8 cellular contexts compared by ENCODE assay signal in the genomic region with DNA sequence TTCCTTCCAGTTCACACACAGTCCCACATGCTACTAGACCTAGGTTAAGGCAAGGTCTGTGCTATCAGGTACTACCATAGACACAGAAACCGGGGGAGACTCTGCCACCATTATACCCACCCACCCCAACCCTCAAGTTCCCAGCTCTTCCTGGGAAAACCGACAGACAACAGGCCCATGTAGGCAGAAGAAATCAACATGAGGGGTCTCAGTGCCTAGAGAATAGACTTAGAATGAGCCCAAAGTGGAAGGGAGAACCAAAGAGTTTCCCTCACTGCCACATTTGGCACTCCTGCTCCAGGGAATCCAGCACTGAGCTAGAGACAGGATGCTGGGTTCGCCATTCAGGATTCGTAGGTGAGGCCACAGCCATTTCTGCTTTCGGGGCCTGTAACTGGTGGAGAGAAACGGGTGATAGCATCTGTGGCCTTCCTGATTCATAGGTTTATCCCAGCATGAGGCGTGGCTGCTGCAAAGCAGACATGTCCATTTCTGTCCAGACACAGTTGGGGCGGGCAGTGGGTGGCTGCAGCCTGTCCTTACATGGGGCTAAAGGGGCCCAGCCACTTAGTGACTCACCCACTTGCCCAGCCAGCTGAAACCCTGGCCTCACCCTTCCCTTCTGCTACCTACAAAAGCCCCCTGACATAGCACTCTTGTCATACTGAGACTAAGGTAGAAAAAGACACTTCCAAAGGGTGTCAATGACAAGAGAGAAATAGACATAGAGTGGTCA.
A peak's percentile ranks its signal among the peaks of the same experiment; 100 is the strongest.
DNase-seq lines count a peak whose midpoint lies in the region; ATAC-seq, FAIRE-seq and TF ChIP-seq lines count a peak whose summit lies in the region.

No MANE protein-coding gene starts in this region.

- intact Hi-C loops in K562 (cut with micrococcal nuclease) (loop anchor here (5.0 kb wide), 1 partner anchor 42 kb away; no protein-coding TSS in a partner anchor), natural killer cell (cut with micrococcal nuclease) (no loop called here)

- H3K4me1 ChIP-seq in K562 (replicated peaks in 1 of 2; ENCODE audit: control insufficient read depth in 2 of 2, insufficient read depth in 2 of 2, low read length in 2 of 2) = peaks cover 54 to 67% of the 10 kb centered on the region in 2 experiments

- H3K4me3 Mint-ChIP-seq in natural killer cell = no peak overlapping the region

- CTCF ChIA-PET in K562 (lab: Yijun Ruan, JAX; ENCODE audit: low intra/inter-chr PET ratio) = no interaction called here

- H3K4me1 Mint-ChIP-seq in natural killer cell = peaks cover 65 to 90% of the 10 kb centered on the region in 2 donors

- in situ Hi-C loops in K562 (cut with MboI) = no loop called here

- H4K20me1 ChIP-seq in K562 (replicated peaks; ENCODE audit: control insufficient read depth, insufficient read depth, low read length) = no peaks in the 10 kb centered on the region

- peak overlapping the region; percentile 95 for H2AFZ ChIP-seq in K562 (ENCODE audit: low read depth, low read length)

- TF ChIP-seq CTCF in K562 (IDR thresholded peaks at IDR 0.05 in 2 of 3, conservative IDR thresholded peaks at IDR 0.05 in 1 of 3; ENCODE audit: insufficient read depth in 2 of 3, low read depth in 1 of 3, low read length in 3 of 3) (no peak), natural killer cell (IDR thresholded peaks at IDR 0.05) (no peak)

- H3K27me3 Mint-ChIP-seq in natural killer cell (ENCODE audit: low read depth in 2 of 2) = peaks cover 4 to 5% of the 10 kb centered on the region in 2 donors

- H3K27ac ChIP-seq in K562 (ENCODE audit: extremely low read depth, low read depth, low read length) = peak overlapping the region; percentile 70

- POLR2A ChIA-PET in K562 (lab: Yijun Ruan, JAX) = interaction anchor here (1.7 kb wide), 1 partner anchor 69 kb away, joined by 4 read pairs; no protein-coding TSS in a partner anchor

- DNase-seq in activated CD8-positive, alpha-beta memory T cell treated with anti-CD3 and anti-CD28 coated beads, Interleukin-2, amount 50 U/mL, for 48 hours = peak; percentile 72
- no peak for DNase-seq in activated CD8-positive, alpha-beta memory T cell treated with anti-CD3 and anti-CD28 coated beads for 24 hours
- peak; percentile 42 to 82 (median 56) for DNase-seq in K562 (ENCODE audit: extremely low read depth in 1 of 4, low spot score in 3 of 4)
- no peak for DNase-seq in natural killer cell
- DNase-seq in iPS-NIHi11 (ENCODE audit: low spot score) = no peak
- no peak for DNase-seq in GM19240 (ENCODE audit: insufficient read length, low spot score)

- H3K36me3 Mint-ChIP-seq in natural killer cell = no peaks in the 10 kb centered on the region

- no peak for TF ChIP-seq EP300 in K562 (IDR thresholded peaks at IDR 0.05; ENCODE audit: low read length)

- no peaks in the 10 kb centered on the region for H3K9me3 ChIP-seq in K562 (replicated peaks; ENCODE audit: control insufficient read depth, insufficient read depth, low read depth, low read length)

- H3K9me1 ChIP-seq in K562 (ENCODE audit: control insufficient read depth, insufficient read depth, low read length) = no peaks in the 10 kb centered on the region

- WGBS in K562 (ENCODE audit: insufficient coverage, low coverage, missing lambda C conversion rate) = 13% methylated on average over 7 of the region's 8 CpGs

- H3K27ac Mint-ChIP-seq in natural killer cell = peak overlapping the region; percentile 96 to 98

- no TSS peak for BruUV-seq in K562 (replicated peaks; lab: Mats Ljungman, UMichigan)

- TF ChIP-seq RAD21 in K562 (CRISPR knock-in tag; conservative IDR thresholded peaks at IDR 0.05 in 1 of 2, IDR thresholded peaks at IDR 0.05 in 1 of 2) = no peak

- H3K4me3 ChIP-seq in K562 = no peak overlapping the region

- H3K9me3 Mint-ChIP-seq in natural killer cell = no peaks in the 10 kb centered on the region

- ATAC-seq in HG03460 (IDR thresholded peaks at IDR 0.05; ENCODE audit: unreplicated experiment) (peak; percentile 28), K562 (peak; percentile 52), natural killer cell (no peak), GM18868 (IDR thresholded peaks at IDR 0.05; ENCODE audit: unreplicated experiment) (no peak)

- H3K9ac ChIP-seq in K562 (ENCODE audit: insufficient read depth in 1 of 2, low read depth in 2 of 2, low read length in 2 of 2) = peak overlapping the region; percentile 49 to 84; a peak in 3 of 4 replicates

- peak; percentile 91 for FAIRE-seq in K562 (lab: Jason Lieb, UNC)

- peak overlapping the region; percentile 10 for H3K4me2 ChIP-seq in K562 (ENCODE audit: insufficient read depth, low read length)

- H3K79me2 ChIP-seq in K562 (ENCODE audit: control insufficient read depth, insufficient read depth, low read length) = no peaks in the 10 kb centered on the region

- peak; percentile 56 for TF ChIP-seq POLR2A in K562 (conservative IDR thresholded peaks at IDR 0.05)

- no peaks in the 10 kb centered on the region for H3K27me3 ChIP-seq in K562 (ENCODE audit: control insufficient read depth in 2 of 2, insufficient read depth in 2 of 2, low read length in 2 of 2)

- H3K36me3 ChIP-seq in K562 (ENCODE audit: control insufficient read depth, insufficient read depth, low read length) = no peaks in the 10 kb centered on the region

TF ChIP-seq in K562, 482 proteins besides CTCF, POLR2A, EP300 and RAD21 (continues in another document):
- TF ChIP-seq POLR2G (IDR thresholded peaks at IDR 0.05; ENCODE audit: low read depth, low read length) (peak; percentile 54; the same call in 1 of the 2 replicates), ZNF239 (CRISPR knock-in tag; IDR thresholded peaks at IDR 0.05) (no peak), ZNF12 (CRISPR knock-in tag; IDR thresholded peaks at IDR 0.05) (no peak), SMAD4 (CRISPR knock-in tag; conservative IDR thresholded peaks at IDR 0.05) (peak; percentile 75), FOSL1 (tag; conservative IDR thresholded peaks at IDR 0.05) (peak; percentile 92), CREM (IDR thresholded peaks at IDR 0.05; ENCODE audit: low read depth) (0 out of 2 replicates have a peak, but pooled peaks have one; percentile 32), ZNF507 (tag; conservative IDR thresholded peaks at IDR 0.05) (no peak), ZNF197 (CRISPR knock-in tag; IDR thresholded peaks at IDR 0.05; ENCODE audit: low read depth) (peak; percentile 72; the same call in 1 of the 2 replicates), CBFB (CRISPR knock-in tag; IDR thresholded peaks at IDR 0.05) (no peak), NR2C2 (CRISPR knock-in tag; IDR thresholded peaks at IDR 0.05) (no peak), NR2C2 (tag; IDR thresholded peaks at IDR 0.05) (peak; percentile 34; the same call in 1 of the 2 replicates), BRD9 (IDR thresholded peaks at IDR 0.05; ENCODE audit: low read depth, partially characterized antibody) (peak; percentile 36)
- TF ChIP-seq, protein P1, sequence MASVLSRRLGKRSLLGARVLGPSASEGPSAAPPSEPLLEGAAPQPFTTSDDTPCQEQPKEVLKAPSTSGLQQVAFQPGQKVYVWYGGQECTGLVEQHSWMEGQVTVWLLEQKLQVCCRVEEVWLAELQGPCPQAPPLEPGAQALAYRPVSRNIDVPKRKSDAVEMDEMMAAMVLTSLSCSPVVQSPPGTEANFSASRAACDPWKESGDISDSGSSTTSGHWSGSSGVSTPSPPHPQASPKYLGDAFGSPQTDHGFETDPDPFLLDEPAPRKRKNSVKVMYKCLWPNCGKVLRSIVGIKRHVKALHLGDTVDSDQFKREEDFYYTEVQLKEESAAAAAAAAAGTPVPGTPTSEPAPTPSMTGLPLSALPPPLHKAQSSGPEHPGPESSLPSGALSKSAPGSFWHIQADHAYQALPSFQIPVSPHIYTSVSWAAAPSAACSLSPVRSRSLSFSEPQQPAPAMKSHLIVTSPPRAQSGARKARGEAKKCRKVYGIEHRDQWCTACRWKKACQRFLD (CRISPR knock-in tag; IDR thresholded peaks at IDR 0.05) = peak; percentile 95
- TF ChIP-seq, protein P2, sequence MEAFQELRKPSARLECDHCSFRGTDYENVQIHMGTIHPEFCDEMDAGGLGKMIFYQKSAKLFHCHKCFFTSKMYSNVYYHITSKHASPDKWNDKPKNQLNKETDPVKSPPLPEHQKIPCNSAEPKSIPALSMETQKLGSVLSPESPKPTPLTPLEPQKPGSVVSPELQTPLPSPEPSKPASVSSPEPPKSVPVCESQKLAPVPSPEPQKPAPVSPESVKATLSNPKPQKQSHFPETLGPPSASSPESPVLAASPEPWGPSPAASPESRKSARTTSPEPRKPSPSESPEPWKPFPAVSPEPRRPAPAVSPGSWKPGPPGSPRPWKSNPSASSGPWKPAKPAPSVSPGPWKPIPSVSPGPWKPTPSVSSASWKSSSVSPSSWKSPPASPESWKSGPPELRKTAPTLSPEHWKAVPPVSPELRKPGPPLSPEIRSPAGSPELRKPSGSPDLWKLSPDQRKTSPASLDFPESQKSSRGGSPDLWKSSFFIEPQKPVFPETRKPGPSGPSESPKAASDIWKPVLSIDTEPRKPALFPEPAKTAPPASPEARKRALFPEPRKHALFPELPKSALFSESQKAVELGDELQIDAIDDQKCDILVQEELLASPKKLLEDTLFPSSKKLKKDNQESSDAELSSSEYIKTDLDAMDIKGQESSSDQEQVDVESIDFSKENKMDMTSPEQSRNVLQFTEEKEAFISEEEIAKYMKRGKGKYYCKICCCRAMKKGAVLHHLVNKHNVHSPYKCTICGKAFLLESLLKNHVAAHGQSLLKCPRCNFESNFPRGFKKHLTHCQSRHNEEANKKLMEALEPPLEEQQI (IDR thresholded peaks at IDR 0.05) = no peak
- TF ChIP-seq, protein P3, sequence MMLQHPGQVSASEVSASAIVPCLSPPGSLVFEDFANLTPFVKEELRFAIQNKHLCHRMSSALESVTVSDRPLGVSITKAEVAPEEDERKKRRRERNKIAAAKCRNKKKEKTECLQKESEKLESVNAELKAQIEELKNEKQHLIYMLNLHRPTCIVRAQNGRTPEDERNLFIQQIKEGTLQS (IDR thresholded peaks at IDR 0.05) = peak; percentile 71
- TF ChIP-seq, protein P3 (CRISPR knock-in tag; conservative IDR thresholded peaks at IDR 0.05) = no peak
- TF ChIP-seq, protein P4, sequence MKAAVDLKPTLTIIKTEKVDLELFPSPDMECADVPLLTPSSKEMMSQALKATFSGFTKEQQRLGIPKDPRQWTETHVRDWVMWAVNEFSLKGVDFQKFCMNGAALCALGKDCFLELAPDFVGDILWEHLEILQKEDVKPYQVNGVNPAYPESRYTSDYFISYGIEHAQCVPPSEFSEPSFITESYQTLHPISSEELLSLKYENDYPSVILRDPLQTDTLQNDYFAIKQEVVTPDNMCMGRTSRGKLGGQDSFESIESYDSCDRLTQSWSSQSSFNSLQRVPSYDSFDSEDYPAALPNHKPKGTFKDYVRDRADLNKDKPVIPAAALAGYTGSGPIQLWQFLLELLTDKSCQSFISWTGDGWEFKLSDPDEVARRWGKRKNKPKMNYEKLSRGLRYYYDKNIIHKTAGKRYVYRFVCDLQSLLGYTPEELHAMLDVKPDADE (conservative IDR thresholded peaks at IDR 0.05; ENCODE audit: control insufficient read depth, low read depth, low read length) = no peak

Comparison
In these comparisons a context has a peak if more than half of its experiments do, and no peak if none do; other contexts are left out.
1. DNase-seq: peak in activated CD8-positive, alpha-beta memory T cell treated with anti-CD3 and anti-CD28 coated beads, Interleukin-2, amount 50 U/mL, for 48 hours (single experiment) and K562 (4 of 4); none in activated CD8-positive, alpha-beta memory T cell treated with anti-CD3 and anti-CD28 coated beads for 24 hours (single experiment), natural killer cell (single experiment), iPS-NIHi11 (single experiment) and GM19240 (single experiment).
2. ATAC-seq: peak in HG03460 (single experiment) and K562 (single experiment); none in natural killer cell (0 of 3) and GM18868 (single experiment).